In genomic region chr19:18609717-18610051, GRCh38 we compare ENCODE assay signal across 2 cellular contexts.
TF ChIP-seq lines count a peak whose summit lies in the region.

No MANE protein-coding gene starts in this region.

TF ChIP-seq in SK-N-SH, 30 proteins besides CTCF, POLR2A, EP300 and RAD21:
- no peak for TF ChIP-seq TEAD4 (IDR thresholded peaks at IDR 0.05; ENCODE audit: borderline replicate concordance, insufficient read depth)

TF ChIP-seq in SK-N-SH treated with all-trans-retinoic acid at 6 μM for 48 hours, 23 proteins besides CTCF, POLR2A, EP300 and RAD21:
- TF ChIP-seq ZNF70 (CRISPR knock-in tag; IDR thresholded peaks at IDR 0.05) (no peak), ZC3H10 (CRISPR knock-in tag; IDR thresholded peaks at IDR 0.05) (no peak), ZNF565 (CRISPR knock-in tag; conservative IDR thresholded peaks at IDR 0.05; ENCODE audit: low read depth) (no peak), GLIS3 (CRISPR knock-in tag; IDR thresholded peaks at IDR 0.05) (no peak)
